ENCODE assay signal across 7 cellular contexts in genomic region chr15:22173029-22173998, GRCh38.
DNase-seq lines count a peak whose midpoint lies in the region; ATAC-seq, FAIRE-seq and TF ChIP-seq lines count a peak whose summit lies in the region.
"Not testable (repeated sequence)": the region's sequence is repeated elsewhere in the genome, so short reads cannot be mapped to it uniquely, and the experiment has no call there.

No MANE protein-coding gene starts in this region.

- H3K27ac ChIP-seq in HepG2 (ENCODE audit: extremely low read length, insufficient read depth, low read length) = not testable (repeated sequence)

- H3K4me1 Mint-ChIP-seq in activated T-cell treated with anti-CD3 and anti-CD28 coated beads, Interleukin-2, amount 50 U/mL, for 72 hours (ENCODE audit: low read depth) = not testable (repeated sequence)

- not testable (repeated sequence) for H3K27me3 ChIP-seq in HepG2 (ENCODE audit: control insufficient read depth in 1 of 2, insufficient read depth in 2 of 2, low read length in 2 of 2)

- in situ Hi-C loops in HepG2 (cut with HindIII; ENCODE audit: extremely low pct_ligation_motif_present, low pct_unique_long_range_greater_than_20kb) = not testable (repeated sequence)

- TF ChIP-seq CTCF in HepG2 (CRISPR knock-in tag; IDR thresholded peaks at IDR 0.05) = not testable (repeated sequence)

- H3K4me3 ChIP-seq in HepG2 (replicated peaks in 1 of 3; ENCODE audit: insufficient read depth in 1 of 3, low read depth in 2 of 3, low read length in 3 of 3) = not testable (repeated sequence)

- POLR2A ChIA-PET in HepG2 (lab: Yijun Ruan, JAX) = not testable (repeated sequence)

- not testable (repeated sequence) for H3K27me3 Mint-ChIP-seq in activated T-cell treated with anti-CD3 and anti-CD28 coated beads, Interleukin-2, amount 50 U/mL, for 72 hours (ENCODE audit: low read depth)

- not testable (repeated sequence) for H2AFZ ChIP-seq in HepG2 (ENCODE audit: low read length)

- not testable (repeated sequence) for H4K20me1 ChIP-seq in HepG2 (ENCODE audit: insufficient read depth, low read length)

- CTCF ChIA-PET in HepG2 (lab: Yijun Ruan, JAX; ENCODE audit: low intra/inter-chr PET ratio, low total read pairs) = not testable (repeated sequence)

- ATAC-seq in GM18519 (IDR thresholded peaks at IDR 0.05; ENCODE audit: low FRiP score, unreplicated experiment) (peak; percentile 53), GM19438 (IDR thresholded peaks at IDR 0.05; ENCODE audit: low read depth, unreplicated experiment) (peak; percentile 61), GM21786 (IDR thresholded peaks at IDR 0.05; ENCODE audit: unreplicated experiment) (peak; percentile 70), HG03025 (IDR thresholded peaks at IDR 0.05; ENCODE audit: low FRiP score, unreplicated experiment) (peak; percentile 71), HG03442 (IDR thresholded peaks at IDR 0.05; ENCODE audit: unreplicated experiment) (peak; percentile 69), HepG2 (peak; percentile 81)
- peak; percentile 76 to 77 for ATAC-seq in activated T-cell treated with anti-CD3 and anti-CD28 coated beads, Interleukin-2, amount 50 U/mL, for 72 hours (replicated peaks in 1 of 2)

- not testable (repeated sequence) for TF ChIP-seq POLR2A in HepG2 (IDR thresholded peaks at IDR 0.05; ENCODE audit: insufficient read depth in 1 of 2, low read depth in 2 of 2, low read length in 2 of 2)

- H3K9ac ChIP-seq in HepG2 (ENCODE audit: insufficient read depth, low read depth, low read length) = not testable (repeated sequence)

- not testable (repeated sequence) for H3K79me2 ChIP-seq in HepG2 (ENCODE audit: insufficient read depth, low read length)

- H3K27ac Mint-ChIP-seq in activated T-cell treated with anti-CD3 and anti-CD28 coated beads, Interleukin-2, amount 50 U/mL, for 72 hours = not testable (repeated sequence)

- TF ChIP-seq RAD21 in HepG2 (CRISPR knock-in tag; IDR thresholded peaks at IDR 0.05) = not testable (repeated sequence)

- H3K36me3 Mint-ChIP-seq in activated T-cell treated with anti-CD3 and anti-CD28 coated beads, Interleukin-2, amount 50 U/mL, for 72 hours (ENCODE audit: insufficient read depth in 2 of 2) = not testable (repeated sequence)

- intact Hi-C loops in HepG2 (cut with micrococcal nuclease; ENCODE audit: unreplicated experiment) = not testable (repeated sequence)

- H3K36me3 ChIP-seq in HepG2 (replicated peaks in 1 of 2; ENCODE audit: control insufficient read depth in 1 of 2, insufficient read depth in 2 of 2, low read length in 2 of 2) = not testable (repeated sequence)

- BruUV-seq in HepG2 (replicated peaks; lab: Mats Ljungman, UMichigan) = not testable (repeated sequence)

- H3K4me3 Mint-ChIP-seq in activated T-cell treated with anti-CD3 and anti-CD28 coated beads, Interleukin-2, amount 50 U/mL, for 72 hours = not testable (repeated sequence)

- WGBS in HepG2 (ENCODE audit: low lambda C conversion rate) = no CpG with 5 or more reads among the region's 19 CpGs

- H3K4me1 ChIP-seq in HepG2 (ENCODE audit: insufficient read depth, low read length) = not testable (repeated sequence)

- not testable (repeated sequence) for H3K9me3 Mint-ChIP-seq in activated T-cell treated with anti-CD3 and anti-CD28 coated beads, Interleukin-2, amount 50 U/mL, for 72 hours

- not testable (repeated sequence) for TF ChIP-seq EP300 in HepG2 (IDR thresholded peaks at IDR 0.05; ENCODE audit: low read depth in 2 of 2, low read length in 2 of 2); HepG2 (CRISPR knock-in tag; IDR thresholded peaks at IDR 0.05; ENCODE audit: borderline replicate concordance)

- not testable (repeated sequence) for FAIRE-seq in HepG2 (lab: Jason Lieb, UNC)

- not testable (repeated sequence) for H3K9me3 ChIP-seq in HepG2 (ENCODE audit: low read length)

- H3K4me2 ChIP-seq in HepG2 (ENCODE audit: low read depth, low read length) = not testable (repeated sequence)

- DNase-seq in activated T-cell treated with anti-CD3 and anti-CD28 coated beads, Interleukin-2, amount 50 U/mL, for 72 hours; HepG2 (ENCODE audit: low spot score): not testable (repeated sequence)
